25 cellular contexts compared by ENCODE assay signal in genomic region chr11:12783765-12784164, GRCh38.
"Had no signal": no experiment of that assay in that cellular context is flagged by ENCODE, and none has a peak within 500 bp of the region (broad histone marks: within the 10 kb centered on the region; RNA-seq: fewer than 3 reads in every experiment).

No MANE protein-coding gene starts in this region.

- DNase-seq: cerebellar nuclear complex; effector memory CD8-positive, alpha-beta T cell; foreskin keratinocyte; head of caudate nucleus; kidney; left cardiac atrium; left ventricle myocardium inferior; lower lobe of right lung; mucosa of descending colon; naive thymus-derived CD8-positive, alpha-beta T cell; occipital lobe; retina; right lobe of liver; spleen; stimulated activated CD4-positive, alpha-beta T cell treated with anti-CD3 and anti-CD28 coated beads, Interleukin-15, amount 100 ng/mL, for 24 hours; stimulated activated CD4-positive, alpha-beta T cell treated with anti-CD3 and anti-CD28 coated beads, Interleukin-1b, Interleukin-23, amount 100 ng/mL, for 48 hours; stimulated activated CD4-positive, alpha-beta T cell treated with anti-CD3 and anti-CD28 coated beads, Interleukin-4, amount 100 ng/mL, for 24 hours; tibial artery had no signal

- H3K36me3 Mint-ChIP-seq: memory B cell; naive thymus-derived CD8-positive, alpha-beta T cell; stimulated activated memory B cell treated with anti-CD40 and anti-IgM and Interleukin-4, amounts not matched to agents 10 μg/mL and 1 μg/mL and 100 μg/mL, for 72 hours had no signal

- H3K9ac ChIP-seq: parathyroid adenoma had no signal

- H3K4me1 ChIP-seq: lower lobe of right lung, prostate gland, right lobe of liver, spleen had no signal

- H3K27me3 ChIP-seq: foreskin keratinocyte, hepatocyte, right lobe of liver, spleen, tibial artery had no signal

- H3K36me3 ChIP-seq: left ventricle myocardium inferior, lower lobe of right lung, prostate gland, right lobe of liver, spleen had no signal

- H3K4me2 ChIP-seq: hepatocyte had no signal

- H3K4me3 Mint-ChIP-seq: dendritic cell treated with granulocyte-macrophage colony-stimulating factor and Interleukin-4, amounts not matched to agents 40 ng/mL and 50 ng/mL, for 4 days; effector memory CD8-positive, alpha-beta T cell; memory B cell; naive thymus-derived CD8-positive, alpha-beta T cell; stimulated activated memory B cell treated with anti-CD40 and anti-IgM and Interleukin-4, amounts not matched to agents 10 μg/mL and 1 μg/mL and 100 μg/mL, for 72 hours; stimulated activated naive CD8-positive, alpha-beta T cell treated with anti-CD3 and anti-CD28 coated beads, Interleukin-15, Interleukin-2, amounts not matched to agents 100 ng/mL and 50 ng/mL, for 24 hours had no signal

- H3K9me3 ChIP-seq: left ventricle myocardium inferior, lower lobe of right lung, mucosa of descending colon, prostate gland, right lobe of liver, spleen, tibial artery had no signal

- H2AFZ ChIP-seq: hepatocyte, parathyroid adenoma had no signal

- H3K27ac ChIP-seq: foreskin keratinocyte, hepatocyte, left ventricle myocardium inferior, lower lobe of right lung, parathyroid adenoma, prostate gland, right lobe of liver, spleen, tibial artery had no signal

- H3K4me3 ChIP-seq: hepatocyte, left ventricle myocardium inferior, lower lobe of right lung, mucosa of descending colon, prostate gland, right lobe of liver, spleen, tibial artery had no signal

- H3K4me1 Mint-ChIP-seq: memory B cell; naive thymus-derived CD8-positive, alpha-beta T cell; stimulated activated memory B cell treated with anti-CD40 and anti-IgM and Interleukin-4, amounts not matched to agents 10 μg/mL and 1 μg/mL and 100 μg/mL, for 72 hours had no signal

- H3K27ac Mint-ChIP-seq: dendritic cell treated with granulocyte-macrophage colony-stimulating factor and Interleukin-4, amounts not matched to agents 40 ng/mL and 50 ng/mL, for 4 days; effector memory CD8-positive, alpha-beta T cell; memory B cell; naive thymus-derived CD8-positive, alpha-beta T cell; stimulated activated memory B cell treated with anti-CD40 and anti-IgM and Interleukin-4, amounts not matched to agents 10 μg/mL and 1 μg/mL and 100 μg/mL, for 72 hours; stimulated activated naive CD8-positive, alpha-beta T cell treated with anti-CD3 and anti-CD28 coated beads, Interleukin-15, Interleukin-2, amounts not matched to agents 100 ng/mL and 50 ng/mL, for 24 hours had no signal

- ATAC-seq: effector memory CD8-positive, alpha-beta T cell; foreskin keratinocyte; mucosa of descending colon; naive thymus-derived CD8-positive, alpha-beta T cell; right lobe of liver; stimulated activated memory B cell treated with anti-CD40 and anti-IgM and Interleukin-4, amounts not matched to agents 10 μg/mL and 1 μg/mL and 100 μg/mL, for 72 hours had no signal

- H3K9me3 Mint-ChIP-seq: dendritic cell treated with granulocyte-macrophage colony-stimulating factor and Interleukin-4, amounts not matched to agents 40 ng/mL and 50 ng/mL, for 4 days; effector memory CD8-positive, alpha-beta T cell; memory B cell; naive thymus-derived CD8-positive, alpha-beta T cell; stimulated activated memory B cell treated with anti-CD40 and anti-IgM and Interleukin-4, amounts not matched to agents 10 μg/mL and 1 μg/mL and 100 μg/mL, for 72 hours; stimulated activated naive CD8-positive, alpha-beta T cell treated with anti-CD3 and anti-CD28 coated beads, Interleukin-15, Interleukin-2, amounts not matched to agents 100 ng/mL and 50 ng/mL, for 24 hours had no signal

- H3K27me3 Mint-ChIP-seq: stimulated activated memory B cell treated with anti-CD40 and anti-IgM and Interleukin-4, amounts not matched to agents 10 μg/mL and 1 μg/mL and 100 μg/mL, for 72 hours had no signal
